ENCODE assay signal across 19 cellular contexts in the genomic region with DNA sequence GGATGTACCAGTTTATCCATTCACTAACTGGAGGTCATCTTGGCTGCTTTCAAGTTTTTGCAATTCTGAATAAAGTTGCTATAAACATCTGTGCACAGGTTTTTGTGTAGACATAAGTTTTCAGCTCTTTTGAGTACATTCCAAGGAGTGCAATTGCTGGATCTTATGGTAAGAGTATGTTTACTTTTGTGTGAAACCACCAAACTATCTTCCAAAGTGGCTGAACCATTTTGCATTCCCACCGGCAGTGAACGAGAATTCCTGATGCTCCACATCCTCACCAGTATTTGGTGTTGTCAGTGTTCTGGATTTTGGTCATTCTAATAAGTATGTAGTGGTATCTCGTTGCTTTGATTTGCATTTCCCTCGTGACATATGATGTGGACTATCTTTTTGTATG.
"Had no signal": no experiment of that assay in that cellular context is flagged by ENCODE, and none has a peak within 500 bp of the region (broad histone marks: within the 10 kb centered on the region; RNA-seq: fewer than 3 reads in every experiment).

No MANE protein-coding gene starts in this region.

- ATAC-seq: activated CD4-positive, CD25-positive, alpha-beta regulatory T cell treated with anti-CD3 and anti-CD28 coated beads, Interleukin-2, amount 50 U/mL, for 24 hours; activated CD8-positive, alpha-beta memory T cell treated with anti-CD3 and anti-CD28 coated beads, Interleukin-2, amount 10 ng/mL, durations not matched to agents 7 days and 5 days; activated naive CD4-positive, alpha-beta T cell treated with anti-CD3 and anti-CD28 coated beads, Interleukin-2, amount 50 U/mL, for 72 hours; activated naive CD8-positive, alpha-beta T cell treated with anti-CD3 and anti-CD28 coated beads, Interleukin-2, amount 50 U/mL, for 24 hours; PC-3 had no signal

- H3K4me3 ChIP-seq: SJSA1 had no signal

- H3K9me3 ChIP-seq: SJSA1 had no signal

- H3K36me3 ChIP-seq: SJSA1 had no signal

- DNase-seq: activated CD4-positive, alpha-beta T cell treated with anti-CD3 and anti-CD28 coated beads for 4 hours; activated CD4-positive, alpha-beta T cell treated with anti-CD3 and anti-CD28 coated beads, Interleukin-2, amount 50 U/mL, for 48 hours; activated CD8-positive, alpha-beta memory T cell treated with anti-CD3 and anti-CD28 coated beads, Interleukin-2, amount 10 ng/mL, durations not matched to agents 7 days and 5 days; activated effector memory CD4-positive, alpha-beta T cell treated with Interleukin-2 at 50 U/mL for 16 hours; activated naive CD4-positive, alpha-beta T cell treated with Interleukin-2 at 50 U/mL for 16 hours; activated naive CD8-positive, alpha-beta T cell treated with anti-CD3 and anti-CD28 coated beads, Interleukin-2, amount 50 U/mL, for 24 hours; activated T-cell treated with anti-CD3 and anti-CD28 coated beads, Interleukin-2, amount 50 U/mL, for 24 hours; amniotic stem cell; NCI-H1105 treated with DMSO at 0.1 percent for 48 hours; NCI-H1436 treated with DMSO at 0.1 percent for 48 hours; NCI-H187; NCI-H2081 treated with DMSO at 0.1 percent for 48 hours; NCI-H446; NCI-H524; PC-3; SHP77 had no signal

- H3K27ac ChIP-seq: SJSA1 had no signal

- H3K27me3 ChIP-seq: SJSA1 had no signal
